ENCODE assay signal across 8 cellular contexts in the genomic region with DNA sequence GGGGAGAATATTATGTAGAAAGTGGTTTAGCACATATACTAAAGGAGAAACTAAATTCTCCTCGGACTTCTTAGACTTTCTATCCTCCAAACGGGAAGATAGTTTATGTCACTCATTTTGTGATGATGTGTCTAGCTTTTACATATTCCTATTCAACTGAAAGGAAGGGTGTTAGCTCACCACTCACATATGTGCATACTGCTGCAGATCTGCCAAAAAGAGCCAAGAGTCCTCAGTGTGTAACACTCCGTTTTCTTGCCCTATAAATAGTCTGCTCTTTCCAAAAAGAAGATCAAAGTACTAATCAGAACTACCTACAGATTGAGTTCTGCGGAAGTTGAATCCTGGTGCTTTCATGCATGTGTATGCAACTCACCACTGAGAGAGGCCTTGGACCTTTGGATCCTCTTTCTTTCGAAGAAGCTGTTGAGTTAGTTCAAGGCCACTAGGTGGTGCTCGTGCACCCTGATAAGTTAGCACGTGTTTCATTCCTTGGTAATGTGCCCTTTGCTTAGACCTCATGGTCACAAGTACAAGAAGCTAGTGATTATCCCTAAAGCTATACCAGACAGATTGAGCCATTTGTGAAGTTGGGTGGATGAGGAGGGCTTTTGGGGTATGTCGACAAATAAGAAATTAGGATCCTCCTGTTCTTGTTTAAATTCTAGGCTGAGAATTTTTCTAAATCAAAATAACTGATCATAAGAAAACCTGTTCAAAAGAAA. TPM values are rescaled to one million over a fixed set of nuclear protein-coding genes. Genes with fewer than 3 reads are reported as not detected.
DNase-seq lines count a peak whose midpoint lies in the region; ATAC-seq and TF ChIP-seq lines count a peak whose summit lies in the region.

No MANE protein-coding gene starts in this region.

- peak; percentile 75 for TF ChIP-seq CTCF in BJ (IDR thresholded peaks at IDR 0.05; ENCODE audit: insufficient read depth, low read depth, low read length)

- no peak overlapping the region for H3K4me3 Mint-ChIP-seq in central memory CD8-positive, alpha-beta T cell

- H3K9me3 Mint-ChIP-seq in central memory CD8-positive, alpha-beta T cell = no peaks in the 10 kb centered on the region

- peak; percentile 50 for DNase-seq in BJ (ENCODE audit: low read depth)
- peak; percentile 64 for DNase-seq in GM19240 (ENCODE audit: insufficient read length, low spot score)
- DNase-seq in NCI-H446 treated with DMSO at 0.1 percent for 48 hours (lab: John Stamatoyannopoulos, UW) = peak; percentile 91
- peak; percentile 59 to 63 for DNase-seq in central memory CD8-positive, alpha-beta T cell (ENCODE audit: low spot score in 2 of 2)
- DNase-seq in kidney glomerular epithelial cell (lab: John Stamatoyannopoulos, UW) = peak; percentile 72
- peak; percentile 82 for DNase-seq in stimulated activated CD4-positive, alpha-beta T cell treated with anti-CD3 and anti-CD28 coated beads, Interleukin-4, amount 100 ng/mL, for 24 hours

- peak; percentile 94 for ATAC-seq in HG03432 (IDR thresholded peaks at IDR 0.05; ENCODE audit: unreplicated experiment)
- ATAC-seq in activated CD4-positive, CD25-positive, alpha-beta regulatory T cell treated with anti-CD3 and anti-CD28 coated beads, Interleukin-2, amount 50 U/mL, for 24 hours = peak; percentile 80 to 82
- ATAC-seq in central memory CD8-positive, alpha-beta T cell (replicated peaks; ENCODE audit: extremely low read depth, poor library complexity, severe bottlenecking) = peak; percentile 79

- no peak overlapping the region for H3K4me3 ChIP-seq in BJ (ENCODE audit: low read depth, low read length)

- POLR2A ChIA-PET in BJ (lab: Charles Lee) = interaction anchor here (0.6 to 0.7 kb wide), 4 partner anchors 43 to 166 kb away, joined by 3 to 7 read pairs (median 5); no protein-coding TSS in a partner anchor

- H3K36me3 Mint-ChIP-seq in central memory CD8-positive, alpha-beta T cell (ENCODE audit: insufficient read depth) = peaks cover under 1% of the 10 kb centered on the region

- no peaks in the 10 kb centered on the region for H3K4me1 Mint-ChIP-seq in central memory CD8-positive, alpha-beta T cell

- no peaks in the 10 kb centered on the region for H3K27me3 Mint-ChIP-seq in central memory CD8-positive, alpha-beta T cell

- no peaks in the 10 kb centered on the region for H3K27me3 ChIP-seq in BJ (ENCODE audit: control insufficient read depth, insufficient read depth, low read length)

- CTCF ChIA-PET in BJ (lab: Yijun Ruan, JAX) = interaction anchor here (0.7 to 11.3 kb wide), 36 partner anchors 8 to 784 kb away, joined by 3 to 287 read pairs (median 4); a partner anchor contains a TSS

- H3K36me3 ChIP-seq in BJ (ENCODE audit: control insufficient read depth, insufficient read depth, low read length) = peaks cover 2% of the 10 kb centered on the region; the same call in 1 of the 2 replicates

- no peak overlapping the region for H3K27ac Mint-ChIP-seq in central memory CD8-positive, alpha-beta T cell (ENCODE audit: low read depth)

RNA-seq across cellular contexts. Expression of a gene that starts 14.1 kb away (rescaled TPM):
- 17.0 and 40.3 TPM in 2 replicates for polyA plus RNA-seq in BJ (2011; rRNA removed)
- 11.8 and 15.0 TPM in 2 replicates for polyA minus RNA-seq in BJ (2011; rRNA and poly(A)+ RNA removed)

RNA-seq across cellular contexts. Expression of a gene that starts 43.1 kb away (rescaled TPM):
- polyA plus RNA-seq in BJ (2011; rRNA removed) = 14.9 and 27.9 TPM in 2 replicates
- 13.0 and 15.2 TPM in 2 replicates for polyA minus RNA-seq in BJ (2011; rRNA and poly(A)+ RNA removed)
